Comparison of ENCODE assay signal across 1 cellular context in genomic region chr10:69897417-69897816, GRCh38.
TF ChIP-seq lines count a peak whose summit lies in the region.

No MANE protein-coding gene starts in this region.

TF ChIP-seq in H1, 55 proteins besides CTCF, POLR2A, EP300 and RAD21:
- TF ChIP-seq BRCA1 (IDR thresholded peaks at IDR 0.05; ENCODE audit: low read depth, low read length) (no peak), SIRT6 (IDR thresholded peaks at IDR 0.05; ENCODE audit: low read length) (no peak), HDAC6 (IDR thresholded peaks at IDR 0.05; ENCODE audit: low read depth, low read length) (no peak), FOSL1 (IDR thresholded peaks at IDR 0.05; ENCODE audit: insufficient read depth, low read depth, low read length) (no peak), YY1 (IDR thresholded peaks at IDR 0.05; ENCODE audit: low read depth, low read length) (no peak), ATF3 (IDR thresholded peaks at IDR 0.05; ENCODE audit: insufficient read depth, low read depth, low read length) (no peak), KDM1A (IDR thresholded peaks at IDR 0.05; ENCODE audit: borderline replicate concordance, low read length) (no peak), NANOG (IDR thresholded peaks at IDR 0.05; ENCODE audit: insufficient read depth, low read depth, low read length, poor library complexity, severe bottlenecking) (no peak), BACH1 (IDR thresholded peaks at IDR 0.05; ENCODE audit: low read length) (no peak), SAP30 (IDR thresholded peaks at IDR 0.05; ENCODE audit: insufficient read depth, insufficient replicate concordance, low read length) (no peak)
